ENCODE assay signal across 1 cellular context in genomic region chr1:56576880-56577858, GRCh38.
TF ChIP-seq lines count a peak whose summit lies in the region.

No MANE protein-coding gene starts in this region.

TF ChIP-seq in HEK293, 187 proteins besides CTCF, POLR2A, EP300 and RAD21 (continued from another document):
- TF ChIP-seq ZNF623 (tag by site-specific recombination; IDR thresholded peaks at IDR 0.05) (no peak), REST (tag by site-specific recombination; IDR thresholded peaks at IDR 0.05) (no peak), ZNF600 (tag by site-specific recombination; IDR thresholded peaks at IDR 0.05) (peak; percentile 62; the same call in 1 of the 2 replicates), PRDM6 (tag by site-specific recombination; IDR thresholded peaks at IDR 0.05) (peak; percentile 52), ZNF366 (tag by site-specific recombination; conservative IDR thresholded peaks at IDR 0.05) (0 out of 2 replicates have a peak, but pooled peaks have one; percentile 28), ZNF394 (tag by site-specific recombination; IDR thresholded peaks at IDR 0.05; ENCODE audit: borderline replicate concordance) (no peak), MEIS1 (CRISPR knock-in tag; IDR thresholded peaks at IDR 0.05; ENCODE audit: borderline replicate concordance) (no peak), ZNF768 (tag by site-specific recombination; IDR thresholded peaks at IDR 0.05) (peak; percentile 70), ZNF148 (tag by site-specific recombination; IDR thresholded peaks at IDR 0.05; ENCODE audit: borderline replicate concordance) (no peak), ELK4 (IDR thresholded peaks at IDR 0.05; ENCODE audit: borderline replicate concordance, low read depth, low read length) (no peak), ZNF560 (tag by site-specific recombination; IDR thresholded peaks at IDR 0.05; ENCODE audit: borderline replicate concordance) (no peak), INSM2 (tag by site-specific recombination; IDR thresholded peaks at IDR 0.05) (0 out of 2 replicates have a peak, but pooled peaks have one; percentile 8), ZNF18 (tag by site-specific recombination; IDR thresholded peaks at IDR 0.05) (0 out of 2 replicates have a peak, but pooled peaks have one; percentile 14), KLF9 (tag by site-specific recombination; IDR thresholded peaks at IDR 0.05; ENCODE audit: low read depth) (no peak), ZNF2 (tag by site-specific recombination; IDR thresholded peaks at IDR 0.05) (0 out of 2 replicates have a peak, but pooled peaks have one; percentile 45), ZNF707 (tag by site-specific recombination; IDR thresholded peaks at IDR 0.05) (no peak), ZFP37 (tag by site-specific recombination; IDR thresholded peaks at IDR 0.05) (no peak), ZNF341 (tag by site-specific recombination; IDR thresholded peaks at IDR 0.05; ENCODE audit: low read depth) (peak; percentile 37; the same call in 1 of the 2 replicates), ZBTB8A (tag by site-specific recombination; IDR thresholded peaks at IDR 0.05) (no peak), PRDM1 (tag by site-specific recombination; IDR thresholded peaks at IDR 0.05) (no peak), HOXD13 (CRISPR knock-in tag; IDR thresholded peaks at IDR 0.05; ENCODE audit: borderline replicate concordance) (no peak), ZNF292 (tag by site-specific recombination; IDR thresholded peaks at IDR 0.05; ENCODE audit: borderline replicate concordance, low read depth) (no peak), ZNF174 (tag by site-specific recombination; IDR thresholded peaks at IDR 0.05) (no peak), ZNF561 (tag by site-specific recombination; IDR thresholded peaks at IDR 0.05; ENCODE audit: borderline replicate concordance) (peak; percentile 41; the same call in 1 of the 2 replicates), ZFP41 (tag by site-specific recombination; IDR thresholded peaks at IDR 0.05; ENCODE audit: borderline replicate concordance) (no peak), ZNF112 (tag by site-specific recombination; IDR thresholded peaks at IDR 0.05) (no peak), ZNF350 (tag by site-specific recombination; IDR thresholded peaks at IDR 0.05) (no peak), ZNF274 (IDR thresholded peaks at IDR 0.05; ENCODE audit: low read length) (no peak), ZNF274 (tag by site-specific recombination; IDR thresholded peaks at IDR 0.05; ENCODE audit: borderline replicate concordance) (no peak), PRDM10 (tag by site-specific recombination; IDR thresholded peaks at IDR 0.05) (peak; percentile 79), MYNN (tag by site-specific recombination; IDR thresholded peaks at IDR 0.05; ENCODE audit: borderline replicate concordance) (no peak), IKZF3 (tag by site-specific recombination; IDR thresholded peaks at IDR 0.05) (peak; percentile 37; the same call in 1 of the 2 replicates), ZIC2 (tag by site-specific recombination; IDR thresholded peaks at IDR 0.05) (0 out of 2 replicates have a peak, but pooled peaks have one; percentile 14), ZNF202 (tag by site-specific recombination; IDR thresholded peaks at IDR 0.05; ENCODE audit: borderline replicate concordance) (no peak), MZF1 (tag by site-specific recombination; IDR thresholded peaks at IDR 0.05; ENCODE audit: borderline replicate concordance) (no peak)
